ENCODE assay signal across 1 cellular context in genomic region chr1:37808369-37809319, GRCh38.
A peak's percentile ranks its signal among the peaks of the same experiment; 100 is the strongest.
TF ChIP-seq lines count a peak whose summit lies in the region.

No MANE protein-coding gene starts in this region.

TF ChIP-seq in HepG2, 621 proteins besides CTCF, POLR2A, EP300 and RAD21 (continued from another document):
- TF ChIP-seq ZGPAT (CRISPR knock-in tag; IDR thresholded peaks at IDR 0.05) (peak; percentile 47; the same call in 1 of the 2 replicates), DNMT1 (CRISPR knock-in tag; IDR thresholded peaks at IDR 0.05) (0 out of 2 replicates have a peak, but pooled peaks have one; percentile 16), ZNF558 (CRISPR knock-in tag; IDR thresholded peaks at IDR 0.05; ENCODE audit: borderline replicate concordance) (no peak), SRSF1 (optimal IDR thresholded peaks at IDR 0.05; ENCODE audit: low read depth, low read length) (no peak), KDM2A (CRISPR knock-in tag; IDR thresholded peaks at IDR 0.05; ENCODE audit: borderline replicate concordance, low read depth) (peak; percentile 60), MXI1 (IDR thresholded peaks at IDR 0.05; ENCODE audit: borderline replicate concordance, low read depth, low read length) (peak; percentile 25; the same call in 1 of the 3 replicates), CBFB (CRISPR knock-in tag; IDR thresholded peaks at IDR 0.05) (no peak), ZNF367 (CRISPR knock-in tag; IDR thresholded peaks at IDR 0.05; ENCODE audit: borderline replicate concordance) (no peak), ZNF788 (CRISPR knock-in tag; IDR thresholded peaks at IDR 0.05; ENCODE audit: borderline replicate concordance) (no peak), ZNF780A (CRISPR knock-in tag; IDR thresholded peaks at IDR 0.05) (0 out of 2 replicates have a peak, but pooled peaks have one; percentile 23)
